In the genomic region with DNA sequence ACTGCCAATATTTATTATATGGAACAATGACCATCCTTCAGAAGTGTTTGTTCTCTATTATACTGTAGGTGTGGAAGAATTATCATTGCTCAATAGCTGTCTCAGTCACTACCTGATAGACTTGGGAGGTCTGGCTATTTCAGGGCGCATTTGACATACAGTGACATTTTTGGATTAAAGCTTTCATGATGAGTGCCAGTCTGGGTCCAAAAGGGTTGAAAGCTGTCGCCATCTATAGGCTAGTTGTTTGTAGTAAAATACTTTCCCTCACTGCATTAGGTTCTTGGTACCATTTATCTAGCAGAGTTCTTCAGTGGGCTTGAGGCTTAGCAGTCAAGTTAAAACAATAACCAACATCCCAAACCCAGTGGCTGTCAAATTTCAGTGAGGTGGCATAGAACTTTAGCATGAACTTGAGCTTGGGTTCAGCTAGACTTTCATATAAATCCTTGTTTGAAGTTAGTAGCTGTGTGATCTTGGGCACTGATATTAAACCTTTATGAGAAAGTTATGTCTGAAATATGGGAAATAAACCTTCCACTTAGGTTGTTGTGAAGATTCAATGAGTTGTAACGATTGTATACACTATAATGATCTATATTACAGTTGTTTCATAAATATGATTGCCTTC, we compare ENCODE assay signal across 8 cellular contexts.
DNase-seq lines count a peak whose midpoint lies in the region; ATAC-seq and TF ChIP-seq lines count a peak whose summit lies in the region.

No MANE protein-coding gene starts in this region.

- no peak overlapping the region for H3K27ac ChIP-seq in SK-N-SH (ENCODE audit: low read depth in 2 of 2, low read length in 1 of 2)
- no peak overlapping the region for H3K27ac ChIP-seq in heart right ventricle
- peak overlapping the region in 1 of 4 donors; percentile 19 for H3K27ac ChIP-seq in upper lobe of left lung

- no peak for DNase-seq in activated T-cell treated with anti-CD3 and anti-CD28 coated beads, Interleukin-2, amount 50 U/mL, for 4 hours
- no peak for DNase-seq in activated T-cell treated with anti-CD3 and anti-CD28 coated beads, Interleukin-2, amount 50 U/mL, for 48 hours
- DNase-seq in SK-N-SH (peak; percentile 8), heart right ventricle (no peak), upper lobe of left lung (no peak), GOT3 (lab: John Stamatoyannopoulos, UW) (no peak)

- no peak for TF ChIP-seq POLR2A in upper lobe of left lung (IDR thresholded peaks at IDR 0.05)

- no peaks in the 10 kb centered on the region for H4K20me1 ChIP-seq in SK-N-SH (ENCODE audit: insufficient read depth)

- POLR2A ChIA-PET in SK-N-SH (lab: Yijun Ruan, JAX): no interaction called here

- TF ChIP-seq EP300 in SK-N-SH (IDR thresholded peaks at IDR 0.05; ENCODE audit: borderline replicate concordance in 1 of 2, low read depth in 1 of 2, low read length in 1 of 2) (no peak), upper lobe of left lung (IDR thresholded peaks at IDR 0.05) (no peak)

- H3K4me3 ChIP-seq in SK-N-SH (ENCODE audit: low read depth in 2 of 2, low read length in 1 of 2) (no peak overlapping the region), heart right ventricle (no peak overlapping the region), upper lobe of left lung (no peak overlapping the region)

- 4% methylated on average over 3 of the region's 3 CpGs for WGBS in SK-N-SH (ENCODE audit: low lambda C conversion rate)
- 30 to 38% methylated on average over 3 of the region's 3 CpGs for WGBS in heart right ventricle, 2 donors
- WGBS in upper lobe of left lung, 2 donors: 28 to 38% methylated on average over 3 of the region's 3 CpGs

- H3K4me1 ChIP-seq in SK-N-SH (ENCODE audit: control insufficient read depth in 1 of 2, insufficient read depth in 2 of 2, low read depth in 1 of 2, low read length in 1 of 2) (peaks cover 0 to 10% of the 10 kb centered on the region in 2 experiments; a peak in 2 of 4 replicates), heart right ventricle (peaks cover 0 to 10% (median 0%) of the 10 kb centered on the region in 9 donors), upper lobe of left lung (peaks cover 8 to 22% (median 10%) of the 10 kb centered on the region in 4 donors)

- H3K4me2 ChIP-seq in SK-N-SH: no peak overlapping the region

- H3K9me2 ChIP-seq in SK-N-SH: no peaks in the 10 kb centered on the region

- H3K4me1 Mint-ChIP-seq in activated T-cell treated with anti-CD3 and anti-CD28 coated beads, Interleukin-2, amount 50 U/mL, for 4 hours (ENCODE audit: low read depth): peaks cover 4% of the 10 kb centered on the region

- H3K9me3 ChIP-seq in SK-N-SH (peaks cover 7% of the 10 kb centered on the region), heart right ventricle (peaks cover 0 to 17% (median 4%) of the 10 kb centered on the region in 11 donors), upper lobe of left lung (no peaks in the 10 kb centered on the region)

- TF ChIP-seq CTCF in SK-N-SH (IDR thresholded peaks at IDR 0.05): peak; percentile 68
- TF ChIP-seq CTCF in heart right ventricle (IDR thresholded peaks at IDR 0.05): peak in 7 of 9 donors; percentile 32 to 55 (median 45)
- peak in 4 of 6 experiments; percentile 19 to 51 (median 46) for TF ChIP-seq CTCF in upper lobe of left lung (IDR thresholded peaks at IDR 0.05)

- ATAC-seq in activated T-cell treated with anti-CD3 and anti-CD28 coated beads, Interleukin-2, amount 50 U/mL, for 4 hours: peak; percentile 65 to 73
- peak; percentile 62 for ATAC-seq in HG02852 (IDR thresholded peaks at IDR 0.05; ENCODE audit: unreplicated experiment)
- peak in 6 of 8 donors; percentile 27 to 77 (median 50) for ATAC-seq in heart right ventricle
- ATAC-seq in upper lobe of left lung (ENCODE audit: low FRiP score in 2 of 2): peak; percentile 50 to 58
- ATAC-seq in HG02840 (IDR thresholded peaks at IDR 0.05; ENCODE audit: low FRiP score, unreplicated experiment): no peak

- H3K36me3 ChIP-seq in SK-N-SH (replicated peaks in 1 of 2; ENCODE audit: control insufficient read depth in 1 of 2, insufficient read depth in 2 of 2, low read length in 1 of 2) (no peaks in the 10 kb centered on the region), heart right ventricle (no peaks in the 10 kb centered on the region), upper lobe of left lung (no peaks in the 10 kb centered on the region)

- peaks cover 7% of the 10 kb centered on the region for H3K27me3 Mint-ChIP-seq in activated T-cell treated with anti-CD3 and anti-CD28 coated beads, Interleukin-2, amount 50 U/mL, for 4 hours (ENCODE audit: low read depth)

- CTCF ChIA-PET in SK-N-SH (lab: Yijun Ruan, JAX): interaction anchor here (0.8 to 5.6 kb wide), 16 partner anchors 10 to 685 kb away, joined by 3 to 38 read pairs (median 4); a partner anchor contains a TSS

- H3K27me3 ChIP-seq in SK-N-SH (ENCODE audit: insufficient read depth): peaks cover 11% of the 10 kb centered on the region; the same call in 1 of the 2 replicates
- H3K27me3 ChIP-seq in heart right ventricle: peaks cover 0 to 3% (median 0%) of the 10 kb centered on the region in 7 donors
- no peaks in the 10 kb centered on the region for H3K27me3 ChIP-seq in upper lobe of left lung

- peaks cover 6% of the 10 kb centered on the region for H3K9me3 Mint-ChIP-seq in activated T-cell treated with anti-CD3 and anti-CD28 coated beads, Interleukin-2, amount 50 U/mL, for 4 hours

- no peak overlapping the region; the same call in 1 of the 2 replicates for H2AFZ ChIP-seq in SK-N-SH (ENCODE audit: low read depth)

- H3K4me3 Mint-ChIP-seq in activated T-cell treated with anti-CD3 and anti-CD28 coated beads, Interleukin-2, amount 50 U/mL, for 4 hours: no peak overlapping the region

- peaks cover 6% of the 10 kb centered on the region for H3F3A ChIP-seq in SK-N-SH (replicated peaks; ENCODE audit: insufficient read depth)

- no peak overlapping the region for H3K9ac ChIP-seq in SK-N-SH

- intact Hi-C loops in heart right ventricle (cut with DNase I): loop anchor here in 7 of 10 donors (2.0 to 10.0 kb wide), 6 partner anchors 45 to 307 kb away; no protein-coding TSS in a partner anchor

- no peaks in the 10 kb centered on the region for H3K36me3 Mint-ChIP-seq in activated T-cell treated with anti-CD3 and anti-CD28 coated beads, Interleukin-2, amount 50 U/mL, for 4 hours (ENCODE audit: insufficient read depth)

- H3K79me2 ChIP-seq in SK-N-SH (ENCODE audit: insufficient read depth): no peaks in the 10 kb centered on the region

- peak; percentile 68 for TF ChIP-seq RAD21 in SK-N-SH (IDR thresholded peaks at IDR 0.05; ENCODE audit: low read length)

TF ChIP-seq in SK-N-SH, 30 proteins besides CTCF, POLR2A, EP300 and RAD21:
- no peak for TF ChIP-seq YY1 (IDR thresholded peaks at IDR 0.05; ENCODE audit: low read depth)
- no peak for TF ChIP-seq FOSL2 (IDR thresholded peaks at IDR 0.05; ENCODE audit: borderline replicate concordance, low read depth)
- no peak for TF ChIP-seq EZH2phosphoT487 (IDR thresholded peaks at IDR 0.05; ENCODE audit: borderline replicate concordance, low read depth)
- no peak for TF ChIP-seq RXRA (IDR thresholded peaks at IDR 0.05; ENCODE audit: borderline replicate concordance, low read depth)
- no peak for TF ChIP-seq MXI1 (IDR thresholded peaks at IDR 0.05; ENCODE audit: low read depth, low read length)
- no peak for TF ChIP-seq ELF1 (IDR thresholded peaks at IDR 0.05)
- TF ChIP-seq GATA2 (CRISPR knock-in tag; IDR thresholded peaks at IDR 0.05): no peak
- TF ChIP-seq MEF2A (IDR thresholded peaks at IDR 0.05; ENCODE audit: borderline replicate concordance, low read depth): no peak
- TF ChIP-seq, protein P1, sequence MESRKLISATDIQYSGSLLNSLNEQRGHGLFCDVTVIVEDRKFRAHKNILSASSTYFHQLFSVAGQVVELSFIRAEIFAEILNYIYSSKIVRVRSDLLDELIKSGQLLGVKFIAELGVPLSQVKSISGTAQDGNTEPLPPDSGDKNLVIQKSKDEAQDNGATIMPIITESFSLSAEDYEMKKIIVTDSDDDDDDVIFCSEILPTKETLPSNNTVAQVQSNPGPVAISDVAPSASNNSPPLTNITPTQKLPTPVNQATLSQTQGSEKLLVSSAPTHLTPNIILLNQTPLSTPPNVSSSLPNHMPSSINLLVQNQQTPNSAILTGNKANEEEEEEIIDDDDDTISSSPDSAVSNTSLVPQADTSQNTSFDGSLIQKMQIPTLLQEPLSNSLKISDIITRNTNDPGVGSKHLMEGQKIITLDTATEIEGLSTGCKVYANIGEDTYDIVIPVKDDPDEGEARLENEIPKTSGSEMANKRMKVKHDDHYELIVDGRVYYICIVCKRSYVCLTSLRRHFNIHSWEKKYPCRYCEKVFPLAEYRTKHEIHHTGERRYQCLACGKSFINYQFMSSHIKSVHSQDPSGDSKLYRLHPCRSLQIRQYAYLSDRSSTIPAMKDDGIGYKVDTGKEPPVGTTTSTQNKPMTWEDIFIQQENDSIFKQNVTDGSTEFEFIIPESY (IDR thresholded peaks at IDR 0.05; ENCODE audit: borderline replicate concordance, low read depth): no peak
- peak; percentile 60 for TF ChIP-seq SMC3 (IDR thresholded peaks at IDR 0.05; ENCODE audit: low read depth, low read length)
- no peak for TF ChIP-seq TEAD4 (IDR thresholded peaks at IDR 0.05; ENCODE audit: borderline replicate concordance, insufficient read depth)
- TF ChIP-seq GABPA (IDR thresholded peaks at IDR 0.05; ENCODE audit: low read depth): no peak
- TF ChIP-seq, protein P2, sequence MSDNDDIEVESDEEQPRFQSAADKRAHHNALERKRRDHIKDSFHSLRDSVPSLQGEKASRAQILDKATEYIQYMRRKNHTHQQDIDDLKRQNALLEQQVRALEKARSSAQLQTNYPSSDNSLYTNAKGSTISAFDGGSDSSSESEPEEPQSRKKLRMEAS (IDR thresholded peaks at IDR 0.05; ENCODE audit: low read depth): no peak
- TF ChIP-seq, protein P3, sequence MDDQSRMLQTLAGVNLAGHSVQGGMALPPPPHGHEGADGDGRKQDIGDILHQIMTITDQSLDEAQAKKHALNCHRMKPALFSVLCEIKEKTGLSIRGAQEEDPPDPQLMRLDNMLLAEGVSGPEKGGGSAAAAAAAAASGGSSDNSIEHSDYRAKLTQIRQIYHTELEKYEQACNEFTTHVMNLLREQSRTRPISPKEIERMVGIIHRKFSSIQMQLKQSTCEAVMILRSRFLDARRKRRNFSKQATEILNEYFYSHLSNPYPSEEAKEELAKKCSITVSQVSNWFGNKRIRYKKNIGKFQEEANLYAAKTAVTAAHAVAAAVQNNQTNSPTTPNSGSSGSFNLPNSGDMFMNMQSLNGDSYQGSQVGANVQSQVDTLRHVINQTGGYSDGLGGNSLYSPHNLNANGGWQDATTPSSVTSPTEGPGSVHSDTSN (IDR thresholded peaks at IDR 0.05): 0 out of 2 replicates have a peak, but pooled peaks have one; percentile 7
- TF ChIP-seq RFX5 (IDR thresholded peaks at IDR 0.05; ENCODE audit: low read length): no peak
- no peak for TF ChIP-seq JUND (IDR thresholded peaks at IDR 0.05)
